In genomic region chr17:28372945-28373274, GRCh38 we compare ENCODE assay signal across 10 cellular contexts. TPM values are rescaled to one million over a fixed set of nuclear protein-coding genes. Genes with fewer than 3 reads are reported as not detected.
DNase-seq lines count a peak whose midpoint lies in the region; ATAC-seq and TF ChIP-seq lines count a peak whose summit lies in the region.
"Had no signal": no experiment of that assay in that cellular context is flagged by ENCODE, and none has a peak within 500 bp of the region (broad histone marks: within the 10 kb centered on the region; RNA-seq: fewer than 3 reads in every experiment).

No MANE protein-coding gene starts in this region.

- DNase-seq in heart left ventricle (no peak), Right ventricle myocardium superior (no peak), type B pancreatic cell (ENCODE audit: extremely low spot score, unreplicated experiment) (no peak), foreskin keratinocyte (no peak)
- DNase-seq in activated CD4-positive, alpha-beta memory T cell treated with anti-CD3 and anti-CD28 coated beads for 36 hours, result no peak

- H3K4me3 Mint-ChIP-seq in activated CD4-positive, alpha-beta memory T cell treated with anti-CD3 and anti-CD28 coated beads for 36 hours, result peak overlapping the region; percentile 80
- H3K4me3 Mint-ChIP-seq in type B pancreatic cell, result peak overlapping the region; percentile 83

- H3K27ac Mint-ChIP-seq in activated CD4-positive, alpha-beta memory T cell treated with anti-CD3 and anti-CD28 coated beads for 36 hours, result peak overlapping the region; percentile 58
- H3K27ac Mint-ChIP-seq in type B pancreatic cell, result no peak overlapping the region

- intact Hi-C loops in heart left ventricle (cut with DNase I), result loop anchor here in 1 of 10 donors (10.0 kb wide), 1 partner anchor 58 kb away; the partner anchor contains the start of gene TMEM97
- intact Hi-C loops in Right ventricle myocardium superior (cut with DNase I), result no loop called here
- intact Hi-C loops in activated CD4-positive, alpha-beta memory T cell treated with anti-CD3 and anti-CD28 coated beads for 36 hours (cut with micrococcal nuclease), result no loop called here

- CTCF ChIA-PET in activated CD4-positive, alpha-beta memory T cell treated with anti-CD3 and anti-CD28 coated beads for 36 hours (lab: Charles Lee), result interaction anchor here (1.5 kb wide), 1 partner anchor 44 kb away, joined by 3 read pairs; no protein-coding TSS in a partner anchor

- no peaks in the 10 kb centered on the region for H3K36me3 ChIP-seq in heart left ventricle
- no peaks in the 10 kb centered on the region for H3K36me3 ChIP-seq in iPS-20b (ENCODE audit: insufficient read depth, low read depth, low read length)

- TF ChIP-seq POLR2A in heart left ventricle (IDR thresholded peaks at IDR 0.05), result no peak

- H3K4me1 ChIP-seq in heart left ventricle, result peaks cover 7 to 39% (median 25%) of the 10 kb centered on the region in 12 donors
- peaks cover 9% of the 10 kb centered on the region; the same call in 1 of the 2 replicates for H3K4me1 ChIP-seq in iPS-20b (ENCODE audit: insufficient read depth, low read length)
- no peaks in the 10 kb centered on the region for H3K4me1 ChIP-seq in foreskin keratinocyte

- no peaks in the 10 kb centered on the region for H3K27me3 Mint-ChIP-seq in activated CD4-positive, alpha-beta memory T cell treated with anti-CD3 and anti-CD28 coated beads for 36 hours
- peaks cover 14% of the 10 kb centered on the region for H3K27me3 Mint-ChIP-seq in type B pancreatic cell

- TF ChIP-seq CTCF in heart left ventricle (IDR thresholded peaks at IDR 0.05) (no peak), type B pancreatic cell (conservative IDR thresholded peaks at IDR 0.05) (no peak), foreskin keratinocyte (conservative IDR thresholded peaks at IDR 0.05) (no peak)

- H3K27ac ChIP-seq in heart left ventricle, result no peak overlapping the region
- H3K27ac ChIP-seq in iPS-20b (ENCODE audit: low read length), result no peak overlapping the region
- no peak overlapping the region for H3K27ac ChIP-seq in foreskin keratinocyte

- peak overlapping the region in 7 of 12 donors; percentile 60 to 85 (median 66) for H3K4me3 ChIP-seq in heart left ventricle
- peak overlapping the region; percentile 80; the same call in 1 of the 2 replicates for H3K4me3 ChIP-seq in iPS-20b (ENCODE audit: low read length)

- POLR2A ChIA-PET in activated CD4-positive, alpha-beta memory T cell treated with anti-CD3 and anti-CD28 coated beads for 36 hours (lab: Charles Lee), result interaction anchor here (1.7 to 3.0 kb wide), 2 partner anchors 12 to 28 kb away, joined by 3 to 15 read pairs; no protein-coding TSS in a partner anchor

- no peaks in the 10 kb centered on the region for H3K36me3 Mint-ChIP-seq in activated CD4-positive, alpha-beta memory T cell treated with anti-CD3 and anti-CD28 coated beads for 36 hours
- H3K36me3 Mint-ChIP-seq in type B pancreatic cell, result peaks cover 4% of the 10 kb centered on the region

- no peak overlapping the region for H3K9ac ChIP-seq in iPS-20b (ENCODE audit: low read depth, low read length)

- WGBS in heart left ventricle, 4 donors, result 77 to 89% (median 84%) methylated on average over 6 of the region's 6 CpGs

- no peak for ATAC-seq in heart left ventricle
- ATAC-seq in Right ventricle myocardium superior (ENCODE audit: poor library complexity), result no peak
- ATAC-seq in HG02623 (IDR thresholded peaks at IDR 0.05; ENCODE audit: unreplicated experiment), result no peak
- ATAC-seq in HG03457 (IDR thresholded peaks at IDR 0.05; ENCODE audit: unreplicated experiment), result no peak
- no peak for ATAC-seq in foreskin keratinocyte
- ATAC-seq: esophagus mucosa had no signal

- no peaks in the 10 kb centered on the region for H3K9me3 Mint-ChIP-seq in activated CD4-positive, alpha-beta memory T cell treated with anti-CD3 and anti-CD28 coated beads for 36 hours
- no peaks in the 10 kb centered on the region for H3K9me3 Mint-ChIP-seq in type B pancreatic cell

- H3K4me1 Mint-ChIP-seq in activated CD4-positive, alpha-beta memory T cell treated with anti-CD3 and anti-CD28 coated beads for 36 hours (ENCODE audit: low read depth), result peaks cover 16% of the 10 kb centered on the region
- peaks cover 28% of the 10 kb centered on the region for H3K4me1 Mint-ChIP-seq in type B pancreatic cell (ENCODE audit: unreplicated experiment)

- H3K27me3 ChIP-seq in heart left ventricle (no peaks in the 10 kb centered on the region), iPS-20b (ENCODE audit: insufficient read depth, low read length) (peaks cover 34% of the 10 kb centered on the region), foreskin keratinocyte (peaks cover 35% of the 10 kb centered on the region)

- H3K9me3 ChIP-seq in heart left ventricle, result no peaks in the 10 kb centered on the region
- no peaks in the 10 kb centered on the region for H3K9me3 ChIP-seq in iPS-20b (ENCODE audit: insufficient read depth, low read depth, low read length)

RNA-seq across cellular contexts. Expression of gene SARM1, which starts 1.4 kb away (rescaled TPM):
- 10 to 100 TPM in 4 of 9 donors, 1 to 10 TPM in 5; 4.7 to 11.3 (median 8.5) TPM for total RNA-seq in heart left ventricle
- polyA plus RNA-seq in heart left ventricle, result 1 to 10 TPM; 3.7 to 4.4 TPM
- 5.0 TPM for total RNA-seq in Right ventricle myocardium superior
- total RNA-seq in activated CD4-positive, alpha-beta memory T cell treated with anti-CD3 and anti-CD28 coated beads for 36 hours, result 10 to 100 TPM; 16.5 to 18.3 TPM
- total RNA-seq in type B pancreatic cell (ENCODE audit: low replicate concordance), result 13.4 and 29.6 TPM in 2 replicates
- 0.53 and 0.61 TPM in 2 replicates for total RNA-seq in foreskin keratinocyte
- polyA plus RNA-seq in foreskin keratinocyte, result 0.58 and 0.65 TPM in 2 replicates

RNA-seq across cellular contexts. Expression of gene VTN, which starts 2.8 kb away (rescaled TPM):
- total RNA-seq in heart left ventricle (100 to 1,000 TPM in 2 of 9 donors, 10 to 100 TPM in 7; 28.0 to 120 (median 67.3) TPM), Right ventricle myocardium superior (30.2 TPM), type B pancreatic cell (ENCODE audit: low replicate concordance) (20.3 and 54.1 TPM in 2 replicates), foreskin keratinocyte (not detected in 2 replicates)
- polyA plus RNA-seq in heart left ventricle (10 to 100 TPM; 16.9 to 29.5 TPM), foreskin keratinocyte (0.03 TPM in 1 of 2 replicates, not detected in the other)
- not detected for total RNA-seq in activated CD4-positive, alpha-beta memory T cell treated with anti-CD3 and anti-CD28 coated beads for 36 hours

RNA-seq across cellular contexts. Expression of gene SEBOX, which starts 7.9 kb away (rescaled TPM):
- total RNA-seq in heart left ventricle (not detected), Right ventricle myocardium superior (not detected), type B pancreatic cell (ENCODE audit: low replicate concordance) (not detected in 2 replicates), foreskin keratinocyte (not detected in 2 replicates)
- polyA plus RNA-seq in heart left ventricle (not detected), foreskin keratinocyte (not detected in 2 replicates)
- not detected for total RNA-seq in activated CD4-positive, alpha-beta memory T cell treated with anti-CD3 and anti-CD28 coated beads for 36 hours
- total RNA-seq: esophagus mucosa, omental fat pad had no signal

RNA-seq across cellular contexts. Expression of gene POLDIP2, which starts 15.6 kb away (rescaled TPM):
- 100 to 1,000 TPM; 125 to 194 (median 163) TPM for total RNA-seq in heart left ventricle
- polyA plus RNA-seq in heart left ventricle, result 100 to 1,000 TPM in 1 of 2 donors, 10 to 100 TPM in 1; 97.8 to 186 TPM
- total RNA-seq in Right ventricle myocardium superior, result 158 TPM
- total RNA-seq in activated CD4-positive, alpha-beta memory T cell treated with anti-CD3 and anti-CD28 coated beads for 36 hours, result 10 to 100 TPM; 73.8 to 76.4 TPM
- 79.3 and 90.8 TPM in 2 replicates for total RNA-seq in type B pancreatic cell (ENCODE audit: low replicate concordance)
- 88.7 and 93.1 TPM in 2 replicates for total RNA-seq in foreskin keratinocyte
- 93.8 and 102 TPM in 2 replicates for polyA plus RNA-seq in foreskin keratinocyte

RNA-seq across cellular contexts. Expression of gene SLC46A1, which starts 33.1 kb away (rescaled TPM):
- total RNA-seq in heart left ventricle (10 to 100 TPM in 2 of 9 donors, 1 to 10 TPM in 7; 3.4 to 13.9 (median 4.7) TPM), Right ventricle myocardium superior (6.3 TPM), type B pancreatic cell (ENCODE audit: low replicate concordance) (21.9 and 29.6 TPM in 2 replicates), foreskin keratinocyte (5.5 and 6.8 TPM in 2 replicates)
- polyA plus RNA-seq in heart left ventricle (1 to 10 TPM; 2.6 to 3.7 TPM), foreskin keratinocyte (4.0 and 4.2 TPM in 2 replicates)
- total RNA-seq in activated CD4-positive, alpha-beta memory T cell treated with anti-CD3 and anti-CD28 coated beads for 36 hours, result 1 to 10 TPM; 2.3 to 2.9 TPM

Comparison
In these comparisons a context has a peak if more than half of its experiments do, and no peak if none do; other contexts are left out.
1. RNA of gene VTN, which starts 2.8 kb away (total RNA-seq): 28.0 to 120 TPM in heart left ventricle, 30.2 TPM in Right ventricle myocardium superior (single experiment) and 20.3 to 54.1 TPM in type B pancreatic cell; not detected in activated CD4-positive, alpha-beta memory T cell treated with anti-CD3 and anti-CD28 coated beads for 36 hours and not detected in foreskin keratinocyte; every median in the first group is over 10 times any median in the second.